Comparison of ENCODE assay signal across 9 cellular contexts in genomic region chr14:59189281-59189821, GRCh38. TPM values are rescaled to one million over a fixed set of nuclear protein-coding genes. Genes with fewer than 3 reads are reported as not detected.
DNase-seq lines count a peak whose midpoint lies in the region; ATAC-seq, FAIRE-seq and TF ChIP-seq lines count a peak whose summit lies in the region.
"Had no signal": no experiment of that assay in that cellular context is flagged by ENCODE, and none has a peak within 500 bp of the region (broad histone marks: within the 10 kb centered on the region; RNA-seq: fewer than 3 reads in every experiment).

No MANE protein-coding gene starts in this region.

- H3K27ac ChIP-seq in DOHH2 (ENCODE audit: low read depth, low read length) (peak overlapping the region; percentile 58), mammary epithelial cell (ENCODE audit: insufficient read depth, low read depth, low read length) (peak overlapping the region; percentile 94), kidney (ENCODE audit: low read depth in 2 of 2, low read length in 2 of 2) (peak overlapping the region; percentile 90 to 94)

- ATAC-seq in HG02852 (IDR thresholded peaks at IDR 0.05; ENCODE audit: unreplicated experiment) (peak; percentile 15), GM18861 (IDR thresholded peaks at IDR 0.05; ENCODE audit: unreplicated experiment) (no peak)

- H3K36me3 ChIP-seq in DOHH2 (ENCODE audit: control insufficient read depth, low read length) (peaks cover 18% of the 10 kb centered on the region), mammary epithelial cell (ENCODE audit: insufficient read depth, low read length) (no peaks in the 10 kb centered on the region), kidney (ENCODE audit: control insufficient read depth in 1 of 2, insufficient read depth in 2 of 2, low read length in 2 of 2) (no peaks in the 10 kb centered on the region)

- no peaks in the 10 kb centered on the region for H3K9me3 ChIP-seq in DOHH2 (ENCODE audit: control insufficient read depth, insufficient read depth, low read length)
- H3K9me3 ChIP-seq in mammary epithelial cell (replicated peaks; ENCODE audit: insufficient read depth, low read length), result no peaks in the 10 kb centered on the region
- no peaks in the 10 kb centered on the region for H3K9me3 ChIP-seq in kidney (ENCODE audit: control insufficient read depth in 1 of 2, low read length in 2 of 2)

- H3K79me2 ChIP-seq in DOHH2 (ENCODE audit: control insufficient read depth, low read length) (peaks cover 58% of the 10 kb centered on the region), mammary epithelial cell (ENCODE audit: insufficient read depth, low read length) (peaks cover 54% of the 10 kb centered on the region)

- H3K4me2 ChIP-seq in DOHH2 (ENCODE audit: low read length), result peak overlapping the region; percentile 93
- H3K4me2 ChIP-seq in mammary epithelial cell (ENCODE audit: insufficient read depth, low read depth, low read length), result peak overlapping the region; percentile 97

- H3F3A ChIP-seq in DOHH2 (ENCODE audit: control insufficient read depth, insufficient read depth), result no peaks in the 10 kb centered on the region

- H3K4me1 ChIP-seq in DOHH2 (ENCODE audit: control insufficient read depth, low read length) (peaks cover 78% of the 10 kb centered on the region), mammary epithelial cell (ENCODE audit: insufficient read depth, low read length) (peaks cover 24% of the 10 kb centered on the region), kidney (ENCODE audit: control insufficient read depth in 1 of 2, insufficient read depth in 1 of 2, low read depth in 1 of 2, low read length in 2 of 2) (peaks cover 0 to 11% of the 10 kb centered on the region in 2 donors)

- H3K9ac ChIP-seq in mammary epithelial cell (ENCODE audit: insufficient read depth, low read length) (peak overlapping the region; percentile 99), kidney (ENCODE audit: low read length in 2 of 2) (peak overlapping the region; percentile 90)

- intact Hi-C loops in mammary epithelial cell (cut with micrococcal nuclease) (loop anchor here (2.0 to 5.0 kb wide), 6 partner anchors 58 to 255 kb away; no protein-coding TSS in a partner anchor), kidney (cut with DNase I) (no loop called here)

- H3K27me3 ChIP-seq in DOHH2 (ENCODE audit: control insufficient read depth, low read length) (no peaks in the 10 kb centered on the region), mammary epithelial cell (ENCODE audit: insufficient read depth, low read length) (no peaks in the 10 kb centered on the region)

- H4K20me1 ChIP-seq in DOHH2 (ENCODE audit: control insufficient read depth, insufficient read depth, low read depth, low read length) (peaks cover 23% of the 10 kb centered on the region), mammary epithelial cell (ENCODE audit: insufficient read depth, low read length) (no peaks in the 10 kb centered on the region)

- TSS peak; percentile 38 for BruUV-seq in mammary epithelial cell (replicated peaks; lab: Mats Ljungman, UMichigan)

- in situ Hi-C loops in mammary epithelial cell (cut with MboI; ENCODE audit: low sequenced_read_pairs in 2 of 2), result loop anchor here in 1 of 2 donors (10.0 kb wide), 1 partner anchor 55 kb away; no protein-coding TSS in a partner anchor

- H2AFZ ChIP-seq in mammary epithelial cell (ENCODE audit: low read depth, low read length), result peak overlapping the region; percentile 86

- peak overlapping the region; percentile 81 for H3K4me3 ChIP-seq in DOHH2 (ENCODE audit: low read length)
- H3K4me3 ChIP-seq in mammary epithelial cell (replicated peaks in 1 of 3; ENCODE audit: insufficient read depth in 1 of 3, low read depth in 2 of 3, low read length in 3 of 3), result peak overlapping the region; percentile 74 to 91 (median 82)
- peak overlapping the region; percentile 87 to 91 for H3K4me3 ChIP-seq in kidney (ENCODE audit: low read length in 2 of 2)

- 4% methylated on average over 27 of the region's 28 CpGs for WGBS in mammary epithelial cell (ENCODE audit: low coverage, missing lambda C conversion rate)

- dilution Hi-C loops in mammary epithelial cell (cut with HindIII; ENCODE audit: low sequenced_read_pairs), result no loop called here

- H3K9me2 ChIP-seq in DOHH2 (replicated peaks; ENCODE audit: control insufficient read depth, low read length), result no peaks in the 10 kb centered on the region

- peak; percentile 17 for TF ChIP-seq CTCF in DOHH2 (IDR thresholded peaks at IDR 0.05; ENCODE audit: low read depth, low read length, poor library complexity, severe bottlenecking)
- TF ChIP-seq CTCF in mammary epithelial cell (conservative IDR thresholded peaks at IDR 0.05 in 1 of 2, IDR thresholded peaks at IDR 0.05 in 1 of 2; ENCODE audit: extremely low read depth in 1 of 2, insufficient read depth in 1 of 2, low read depth in 1 of 2, low read length in 2 of 2), result no peak
- no peak for TF ChIP-seq CTCF in kidney (IDR thresholded peaks at IDR 0.05; ENCODE audit: borderline replicate concordance, extremely low read depth, insufficient read depth)

- FAIRE-seq in kidney (lab: Jason Lieb, UNC), result no peak
- FAIRE-seq: TTC549 had no signal

- DNase-seq in T-helper 1 cell, result peak; percentile 10 to 32 (median 23)
- DNase-seq in mammary epithelial cell, result peak; percentile 31
- peak; percentile 80 for DNase-seq in kidney
- peak; percentile 14 for DNase-seq in stimulated activated CD4-positive, alpha-beta T cell treated with anti-CD3 and anti-CD28 coated beads, Interleukin-1b, Interleukin-23, amount 100 ng/mL, for 4 hours (ENCODE audit: low read depth in 2 of 2)
- no peak for DNase-seq in 8988T

- CTCF ChIA-PET in mammary epithelial cell (lab: Charles Lee; ENCODE audit: low non-redundant PET), result interaction anchor here (0.6 to 0.7 kb wide), 3 partner anchors 53 to 980 kb away, joined by 3 to 15 read pairs (median 4); no protein-coding TSS in a partner anchor

RNA-seq across cellular contexts. Expression of gene DAAM1, which starts 0.9 kb away (rescaled TPM):
- 10 to 100 TPM; 30.2 to 35.0 TPM for total RNA-seq in mammary epithelial cell
- 15.1 TPM for polyA plus RNA-seq in mammary epithelial cell
- polyA minus RNA-seq in mammary epithelial cell, result 35.3 TPM
- total RNA-seq in kidney, result 47.8 TPM
- polyA plus RNA-seq in kidney (ENCODE audit: insufficient read depth, low read depth, low replicate concordance), result 5.3 TPM
